7 cellular contexts compared by ENCODE assay signal in genomic region chr9:126325779-126326178, GRCh38.
DNase-seq lines count a peak whose midpoint lies in the region; ATAC-seq and TF ChIP-seq lines count a peak whose summit lies in the region.

No MANE protein-coding gene starts in this region.

- CTCF ChIA-PET in HEK293 (lab: Yijun Ruan, JAX), result interaction anchor here (0.7 to 1.0 kb wide), 3 partner anchors 24 to 280 kb away, joined by 3 read pairs; no protein-coding TSS in a partner anchor

- TF ChIP-seq CTCF in HEK293 (tag by site-specific recombination; IDR thresholded peaks at IDR 0.05), result no peak
- no peak for TF ChIP-seq CTCF in WI38 (IDR thresholded peaks at IDR 0.05; ENCODE audit: low read depth, low read length)

- H3K4me3 ChIP-seq in HEK293 (ENCODE audit: low read depth, low read length) (no peak overlapping the region; the same call in 1 of the 2 replicates), WI38 (ENCODE audit: low read depth, low read length) (peak overlapping the region; percentile 58), iPS-18c (ENCODE audit: insufficient read depth, low read depth, low read length) (peak overlapping the region; percentile 51; the same call in 1 of the 2 replicates)

- H3K27ac ChIP-seq in HEK293 (ENCODE audit: extremely low read depth, low read depth, low read length), result peak overlapping the region; percentile 83

- H3K9me3 ChIP-seq in HEK293 (ENCODE audit: control insufficient read depth, insufficient read depth, low read depth, low read length), result no peaks in the 10 kb centered on the region; the same call in 1 of the 2 replicates
- H3K9me3 ChIP-seq in iPS-18c (ENCODE audit: control insufficient read depth, insufficient read depth, low read length), result no peaks in the 10 kb centered on the region

- peaks cover 9% of the 10 kb centered on the region for H3K27me3 Mint-ChIP-seq in stimulated activated memory B cell treated with anti-CD40 and anti-IgM and Interleukin-4, amounts not matched to agents 10 μg/mL and 1 μg/mL and 100 μg/mL, for 72 hours

- peaks cover 3% of the 10 kb centered on the region; the same call in 1 of the 2 replicates for H3K4me1 ChIP-seq in HEK293 (ENCODE audit: control insufficient read depth, insufficient read depth, low read length)

- POLR2A ChIA-PET in HEK293 (lab: Yijun Ruan, JAX), result interaction anchor here (0.5 to 1.9 kb wide), 3 partner anchors 17 to 1126 kb away, joined by 3 to 5 read pairs (median 4); no protein-coding TSS in a partner anchor

- H3K4me1 Mint-ChIP-seq in stimulated activated memory B cell treated with anti-CD40 and anti-IgM and Interleukin-4, amounts not matched to agents 10 μg/mL and 1 μg/mL and 100 μg/mL, for 72 hours, result peaks cover 22% of the 10 kb centered on the region

- no peaks in the 10 kb centered on the region for H3K36me3 Mint-ChIP-seq in stimulated activated memory B cell treated with anti-CD40 and anti-IgM and Interleukin-4, amounts not matched to agents 10 μg/mL and 1 μg/mL and 100 μg/mL, for 72 hours

- H3K9me3 Mint-ChIP-seq in stimulated activated memory B cell treated with anti-CD40 and anti-IgM and Interleukin-4, amounts not matched to agents 10 μg/mL and 1 μg/mL and 100 μg/mL, for 72 hours, result peaks cover 2% of the 10 kb centered on the region

- no peak for ATAC-seq in stimulated activated memory B cell treated with anti-CD40 and anti-IgM and Interleukin-4, amounts not matched to agents 10 μg/mL and 1 μg/mL and 100 μg/mL, for 72 hours
- no peak for ATAC-seq in GM21423 (IDR thresholded peaks at IDR 0.05; ENCODE audit: unreplicated experiment)

- H3K27ac Mint-ChIP-seq in stimulated activated memory B cell treated with anti-CD40 and anti-IgM and Interleukin-4, amounts not matched to agents 10 μg/mL and 1 μg/mL and 100 μg/mL, for 72 hours, result peak overlapping the region; percentile 82

- H3K36me3 ChIP-seq in HEK293 (ENCODE audit: control insufficient read depth in 2 of 2, insufficient read depth in 1 of 2, low read length in 2 of 2), result peaks cover 0 to 12% of the 10 kb centered on the region in 2 experiments; a peak in 2 of 3 replicates

- peak overlapping the region; percentile 88 for H3K4me3 Mint-ChIP-seq in stimulated activated memory B cell treated with anti-CD40 and anti-IgM and Interleukin-4, amounts not matched to agents 10 μg/mL and 1 μg/mL and 100 μg/mL, for 72 hours

- DNase-seq in NOMO-1 (lab: John Stamatoyannopoulos, UW; ENCODE audit: unreplicated experiment in 2 of 2), result no peak
- no peak for DNase-seq in GM19238 (ENCODE audit: insufficient read length, low spot score)

TF ChIP-seq in HEK293, 187 proteins besides CTCF, POLR2A, EP300 and RAD21:
- TF ChIP-seq ZNF16 (tag by site-specific recombination; IDR thresholded peaks at IDR 0.05; ENCODE audit: low read depth), result no peak
- no peak for TF ChIP-seq ZFP37 (tag by site-specific recombination; IDR thresholded peaks at IDR 0.05)
- no peak for TF ChIP-seq ZBTB21 (tag by site-specific recombination; IDR thresholded peaks at IDR 0.05)
- TF ChIP-seq ZNF266 (tag by site-specific recombination; IDR thresholded peaks at IDR 0.05; ENCODE audit: low read depth), result no peak
- no peak for TF ChIP-seq SCRT2 (tag by site-specific recombination; IDR thresholded peaks at IDR 0.05)
- TF ChIP-seq ZNF629 (tag by site-specific recombination; IDR thresholded peaks at IDR 0.05), result no peak
- no peak for TF ChIP-seq ZFP69B (tag by site-specific recombination; IDR thresholded peaks at IDR 0.05)
- no peak for TF ChIP-seq ZNF785 (tag by site-specific recombination; IDR thresholded peaks at IDR 0.05)
- no peak for TF ChIP-seq SP7 (tag by site-specific recombination; IDR thresholded peaks at IDR 0.05)
- no peak for TF ChIP-seq KLF7 (tag by site-specific recombination; IDR thresholded peaks at IDR 0.05; ENCODE audit: borderline replicate concordance)
